2 cellular contexts compared by ENCODE assay signal in genomic region chr1:27607239-27607804, GRCh38.
TF ChIP-seq lines count a peak whose summit lies in the region.

No MANE protein-coding gene starts in this region.

TF ChIP-seq in SK-N-SH, 30 proteins besides CTCF, POLR2A, EP300 and RAD21 (continued from another document):
- no peak for TF ChIP-seq REST (IDR thresholded peaks at IDR 0.05; ENCODE audit: low read depth, low read length)
- no peak for TF ChIP-seq NRF1 (IDR thresholded peaks at IDR 0.05; ENCODE audit: low read depth, low read length)
- no peak for TF ChIP-seq RXRA (IDR thresholded peaks at IDR 0.05; ENCODE audit: borderline replicate concordance, low read depth)
TF ChIP-seq in SK-N-SH: peak in this region for 0.

TF ChIP-seq in SK-N-SH treated with all-trans-retinoic acid at 6 μM for 48 hours, 23 proteins besides CTCF, POLR2A, EP300 and RAD21 (continued from another document):
- TF ChIP-seq, protein P1, sequence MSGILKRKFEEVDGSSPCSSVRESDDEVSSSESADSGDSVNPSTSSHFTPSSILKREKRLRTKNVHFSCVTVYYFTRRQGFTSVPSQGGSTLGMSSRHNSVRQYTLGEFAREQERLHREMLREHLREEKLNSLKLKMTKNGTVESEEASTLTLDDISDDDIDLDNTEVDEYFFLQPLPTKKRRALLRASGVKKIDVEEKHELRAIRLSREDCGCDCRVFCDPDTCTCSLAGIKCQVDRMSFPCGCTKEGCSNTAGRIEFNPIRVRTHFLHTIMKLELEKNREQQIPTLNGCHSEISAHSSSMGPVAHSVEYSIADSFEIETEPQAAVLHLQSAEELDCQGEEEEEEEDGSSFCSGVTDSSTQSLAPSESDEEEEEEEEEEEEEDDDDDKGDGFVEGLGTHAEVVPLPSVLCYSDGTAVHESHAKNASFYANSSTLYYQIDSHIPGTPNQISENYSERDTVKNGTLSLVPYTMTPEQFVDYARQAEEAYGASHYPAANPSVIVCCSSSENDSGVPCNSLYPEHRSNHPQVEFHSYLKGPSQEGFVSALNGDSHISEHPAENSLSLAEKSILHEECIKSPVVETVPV (CRISPR knock-in tag; IDR thresholded peaks at IDR 0.05), result no peak
- TF ChIP-seq CSDC2 (CRISPR knock-in tag; IDR thresholded peaks at IDR 0.05), result no peak
